In the genomic region with DNA sequence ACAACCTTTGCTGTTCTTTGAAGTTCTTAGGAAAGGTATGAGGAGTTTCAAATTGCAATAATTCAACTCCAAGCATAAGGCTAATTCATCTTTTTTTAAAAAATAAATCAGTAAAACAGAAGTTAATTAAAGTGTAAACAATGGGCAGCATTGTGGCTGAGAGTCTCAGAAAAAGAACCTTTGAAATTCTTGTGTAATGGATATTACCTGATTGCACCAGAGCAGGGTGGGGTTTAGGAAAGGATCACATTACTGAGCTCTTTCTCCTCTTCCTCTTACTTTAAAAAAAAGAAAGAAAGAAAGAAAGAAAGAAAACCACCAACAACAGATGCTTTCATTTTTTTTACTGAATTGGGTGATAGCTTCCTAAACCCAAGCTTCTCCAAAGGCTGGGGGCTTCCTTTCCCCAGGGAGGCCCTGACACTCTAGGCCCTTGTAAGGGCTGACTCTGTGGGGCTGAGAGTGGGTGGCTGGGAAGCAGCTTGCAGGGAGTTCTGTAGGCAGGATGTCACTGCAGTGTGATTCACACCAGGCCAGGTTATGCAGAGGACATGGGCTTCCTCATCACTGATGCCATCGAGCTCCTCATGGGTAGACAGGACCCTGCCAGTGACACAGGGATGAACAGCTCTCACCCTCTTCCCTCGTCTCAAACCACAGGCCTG, we compare ENCODE assay signal across 1 cellular context.
TF ChIP-seq lines count a peak whose summit lies in the region.

No MANE protein-coding gene starts in this region.

TF ChIP-seq in GM23338, 12 proteins besides CTCF, POLR2A, EP300 and RAD21 (continued from another document):
- TF ChIP-seq, protein P1, sequence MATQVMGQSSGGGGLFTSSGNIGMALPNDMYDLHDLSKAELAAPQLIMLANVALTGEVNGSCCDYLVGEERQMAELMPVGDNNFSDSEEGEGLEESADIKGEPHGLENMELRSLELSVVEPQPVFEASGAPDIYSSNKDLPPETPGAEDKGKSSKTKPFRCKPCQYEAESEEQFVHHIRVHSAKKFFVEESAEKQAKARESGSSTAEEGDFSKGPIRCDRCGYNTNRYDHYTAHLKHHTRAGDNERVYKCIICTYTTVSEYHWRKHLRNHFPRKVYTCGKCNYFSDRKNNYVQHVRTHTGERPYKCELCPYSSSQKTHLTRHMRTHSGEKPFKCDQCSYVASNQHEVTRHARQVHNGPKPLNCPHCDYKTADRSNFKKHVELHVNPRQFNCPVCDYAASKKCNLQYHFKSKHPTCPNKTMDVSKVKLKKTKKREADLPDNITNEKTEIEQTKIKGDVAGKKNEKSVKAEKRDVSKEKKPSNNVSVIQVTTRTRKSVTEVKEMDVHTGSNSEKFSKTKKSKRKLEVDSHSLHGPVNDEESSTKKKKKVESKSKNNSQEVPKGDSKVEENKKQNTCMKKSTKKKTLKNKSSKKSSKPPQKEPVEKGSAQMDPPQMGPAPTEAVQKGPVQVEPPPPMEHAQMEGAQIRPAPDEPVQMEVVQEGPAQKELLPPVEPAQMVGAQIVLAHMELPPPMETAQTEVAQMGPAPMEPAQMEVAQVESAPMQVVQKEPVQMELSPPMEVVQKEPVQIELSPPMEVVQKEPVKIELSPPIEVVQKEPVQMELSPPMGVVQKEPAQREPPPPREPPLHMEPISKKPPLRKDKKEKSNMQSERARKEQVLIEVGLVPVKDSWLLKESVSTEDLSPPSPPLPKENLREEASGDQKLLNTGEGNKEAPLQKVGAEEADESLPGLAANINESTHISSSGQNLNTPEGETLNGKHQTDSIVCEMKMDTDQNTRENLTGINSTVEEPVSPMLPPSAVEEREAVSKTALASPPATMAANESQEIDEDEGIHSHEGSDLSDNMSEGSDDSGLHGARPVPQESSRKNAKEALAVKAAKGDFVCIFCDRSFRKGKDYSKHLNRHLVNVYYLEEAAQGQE (IDR thresholded peaks at IDR 0.05; ENCODE audit: unreplicated experiment) = no peak
- no peak for TF ChIP-seq ZNF114 (CRISPR knock-in tag; IDR thresholded peaks at IDR 0.05)
- TF ChIP-seq EZH2phosphoT487 (IDR thresholded peaks at IDR 0.05; ENCODE audit: unreplicated experiment) = no peak
- no peak for TF ChIP-seq CREB1 (CRISPR knock-in tag; IDR thresholded peaks at IDR 0.05; ENCODE audit: low read depth)
- TF ChIP-seq, protein P2, sequence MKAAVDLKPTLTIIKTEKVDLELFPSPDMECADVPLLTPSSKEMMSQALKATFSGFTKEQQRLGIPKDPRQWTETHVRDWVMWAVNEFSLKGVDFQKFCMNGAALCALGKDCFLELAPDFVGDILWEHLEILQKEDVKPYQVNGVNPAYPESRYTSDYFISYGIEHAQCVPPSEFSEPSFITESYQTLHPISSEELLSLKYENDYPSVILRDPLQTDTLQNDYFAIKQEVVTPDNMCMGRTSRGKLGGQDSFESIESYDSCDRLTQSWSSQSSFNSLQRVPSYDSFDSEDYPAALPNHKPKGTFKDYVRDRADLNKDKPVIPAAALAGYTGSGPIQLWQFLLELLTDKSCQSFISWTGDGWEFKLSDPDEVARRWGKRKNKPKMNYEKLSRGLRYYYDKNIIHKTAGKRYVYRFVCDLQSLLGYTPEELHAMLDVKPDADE (IDR thresholded peaks at IDR 0.05) = no peak
- TF ChIP-seq POLR2AphosphoS5 (IDR thresholded peaks at IDR 0.05; ENCODE audit: low read depth) = no peak
- TF ChIP-seq NANOG (IDR thresholded peaks at IDR 0.05; ENCODE audit: borderline replicate concordance) = no peak
- TF ChIP-seq JUNB (IDR thresholded peaks at IDR 0.05; ENCODE audit: unreplicated experiment) = no peak
- no peak for TF ChIP-seq ZNF331 (CRISPR knock-in tag; IDR thresholded peaks at IDR 0.05; ENCODE audit: low read depth)
- no peak for TF ChIP-seq STAT1 (IDR thresholded peaks at IDR 0.05; ENCODE audit: unreplicated experiment)
TF ChIP-seq in GM23338: peak in this region for 0.
